17 cellular contexts compared by ENCODE assay signal in the genomic region with DNA sequence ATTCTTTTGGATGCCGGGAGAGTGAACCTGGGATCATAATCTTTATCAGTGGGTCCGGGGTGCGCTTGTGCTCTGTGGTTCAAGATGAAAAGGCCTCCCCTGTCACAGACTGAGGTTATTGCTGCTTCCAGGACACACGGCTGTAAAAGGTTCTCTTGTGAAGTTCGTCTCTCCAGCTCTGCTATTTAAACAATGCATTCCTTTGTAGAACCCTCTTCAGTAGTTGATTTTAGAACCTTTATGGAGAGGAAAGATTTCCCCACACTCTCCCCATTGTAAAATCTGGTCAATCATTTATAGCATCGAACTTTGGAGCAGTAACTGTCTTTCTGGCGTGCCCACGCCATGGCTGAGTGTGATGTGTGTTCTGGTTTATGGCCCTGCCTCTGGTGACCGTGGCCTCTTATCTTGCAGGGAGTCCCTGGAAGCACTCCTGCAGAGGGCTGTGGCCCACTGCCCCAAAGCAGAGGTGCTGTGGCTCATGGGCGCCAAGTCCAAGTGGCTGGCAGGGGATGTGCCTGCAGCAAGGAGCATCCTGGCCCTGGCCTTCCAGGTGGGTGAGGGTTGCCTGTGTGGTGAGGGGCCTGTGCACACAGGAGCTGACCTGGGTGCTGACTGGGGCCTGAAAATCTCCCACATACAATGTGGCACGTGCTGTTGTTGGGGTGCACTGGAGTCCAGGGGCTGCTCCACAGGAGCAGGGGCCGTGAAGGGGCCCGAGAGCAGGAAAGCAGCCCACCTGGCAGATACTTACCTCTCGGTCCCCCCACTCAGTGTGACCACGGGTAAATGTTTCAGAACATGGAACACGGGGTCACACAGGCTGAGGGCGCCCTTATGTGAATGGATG. TPM values are rescaled to one million over a fixed set of nuclear protein-coding genes. Genes with fewer than 3 reads are reported as not detected.
DNase-seq lines count a peak whose midpoint lies in the region; ATAC-seq and TF ChIP-seq lines count a peak whose summit lies in the region.
"Had no signal": no experiment of that assay in that cellular context is flagged by ENCODE, and none has a peak within 500 bp of the region (broad histone marks: within the 10 kb centered on the region; RNA-seq: fewer than 3 reads in every experiment).

No MANE protein-coding gene starts in this region.

- H3K27me3 ChIP-seq in BLaER1 = no peaks in the 10 kb centered on the region
- H3K27me3 ChIP-seq in Peyer's patch = no peaks in the 10 kb centered on the region
- no peaks in the 10 kb centered on the region for H3K27me3 ChIP-seq in neural progenitor cell

- H3K36me3 Mint-ChIP-seq in endothelial cell (ENCODE audit: low read depth, unreplicated experiment) (peaks cover 63% of the 10 kb centered on the region), neural progenitor cell (peaks cover 19% of the 10 kb centered on the region)

- no peak for TF ChIP-seq CTCF in Peyer's patch (IDR thresholded peaks at IDR 0.05)
- no peak for TF ChIP-seq CTCF in endothelial cell (IDR thresholded peaks at IDR 0.05; ENCODE audit: unreplicated experiment)
- TF ChIP-seq CTCF in neural progenitor cell (IDR thresholded peaks at IDR 0.05) = no peak

- H3K79me2 ChIP-seq in neural progenitor cell (ENCODE audit: low read depth) = no peaks in the 10 kb centered on the region

- peak overlapping the region; percentile 51 for H3K4me3 Mint-ChIP-seq in endothelial cell (ENCODE audit: unreplicated experiment)
- H3K4me3 Mint-ChIP-seq in neural progenitor cell = no peak overlapping the region
- H3K4me3 Mint-ChIP-seq: CD14-positive monocyte, GM23338 had no signal

- H2AFZ ChIP-seq in neural progenitor cell (replicated peaks) = no peak overlapping the region
- H2AFZ ChIP-seq: GM23338 had no signal

- H3K4me1 Mint-ChIP-seq in endothelial cell (ENCODE audit: unreplicated experiment) (peaks cover 3% of the 10 kb centered on the region), neural progenitor cell (no peaks in the 10 kb centered on the region)
- H3K4me1 Mint-ChIP-seq: GM23338 had no signal

- TF ChIP-seq POLR2A in Peyer's patch (IDR thresholded peaks at IDR 0.05) = no peak

- DNase-seq in Peyer's patch = peak in 2 of 3 donors; percentile 73
- no peak for DNase-seq in endothelial cell (ENCODE audit: low spot score)
- DNase-seq in neural progenitor cell (ENCODE audit: low spot score) = no peak
- no peak for DNase-seq in activated CD4-positive, CD25-positive, alpha-beta regulatory T cell (lab: John Stamatoyannopoulos, UW)
- no peak for DNase-seq in NCI-H1694 (lab: John Stamatoyannopoulos, UW)
- DNase-seq: DMS53, MM.1S, NCI-H1105 treated with DMSO at 0.1 percent for 48 hours, NCI-H187 treated with DMSO at 0.1 percent for 48 hours, SHP77 treated with DMSO at 0.1 percent for 48 hours had no signal

- H3K27me3 Mint-ChIP-seq in endothelial cell (ENCODE audit: unreplicated experiment) (peaks cover 9% of the 10 kb centered on the region), neural progenitor cell (ENCODE audit: insufficient read depth, low read depth) (peaks cover 3% of the 10 kb centered on the region)

- H3K4me1 ChIP-seq in BLaER1 (no peaks in the 10 kb centered on the region), Peyer's patch (peaks cover 0 to 18% (median 4%) of the 10 kb centered on the region in 4 donors), neural progenitor cell (no peaks in the 10 kb centered on the region)

- H4K20me1 ChIP-seq in BLaER1 = peaks cover 76% of the 10 kb centered on the region
- H4K20me1 ChIP-seq in neural progenitor cell (ENCODE audit: low read depth) = no peaks in the 10 kb centered on the region

- H3K9ac ChIP-seq in BLaER1 = 0 out of 2 replicates have a peak overlapping the region, but pooled peaks have one; percentile 4
- no peak overlapping the region for H3K9ac ChIP-seq in neural progenitor cell

- H3K9me3 Mint-ChIP-seq in endothelial cell (ENCODE audit: unreplicated experiment) (no peaks in the 10 kb centered on the region), neural progenitor cell (no peaks in the 10 kb centered on the region)
- H3K9me3 Mint-ChIP-seq: CD14-positive monocyte, GM23338 had no signal

- H3K27ac Mint-ChIP-seq in endothelial cell (ENCODE audit: unreplicated experiment) (no peak overlapping the region), neural progenitor cell (peak overlapping the region; percentile 14)
- H3K27ac Mint-ChIP-seq: GM23338 had no signal

- H3K27ac ChIP-seq in BLaER1 (no peak overlapping the region), Peyer's patch (no peak overlapping the region), neural progenitor cell (no peak overlapping the region)
- H3K27ac ChIP-seq: HL-60 had no signal

- H3K9me3 ChIP-seq in BLaER1 (no peaks in the 10 kb centered on the region), Peyer's patch (no peaks in the 10 kb centered on the region), neural progenitor cell (ENCODE audit: low read depth) (no peaks in the 10 kb centered on the region)

- no peaks in the 10 kb centered on the region for H3F3A ChIP-seq in neural progenitor cell (ENCODE audit: low read depth)

- peaks cover 100% of the 10 kb centered on the region for H3K36me3 ChIP-seq in BLaER1
- H3K36me3 ChIP-seq in Peyer's patch = peaks cover 0 to 95% (median 4%) of the 10 kb centered on the region in 3 donors
- H3K36me3 ChIP-seq in neural progenitor cell = no peaks in the 10 kb centered on the region

- no peak for ATAC-seq in HG03039 (IDR thresholded peaks at IDR 0.05; ENCODE audit: unreplicated experiment)
- ATAC-seq in GM21723 (IDR thresholded peaks at IDR 0.05; ENCODE audit: unreplicated experiment) = no peak
- ATAC-seq: GM23338 had no signal

- H3K4me2 ChIP-seq in BLaER1 (no peak overlapping the region), neural progenitor cell (no peak overlapping the region)
- H3K4me2 ChIP-seq: GM23338 had no signal

- H3K4me3 ChIP-seq in BLaER1 (no peak overlapping the region), Peyer's patch (no peak overlapping the region), neural progenitor cell (no peak overlapping the region)
- H3K4me3 ChIP-seq: GM23338 had no signal

RNA-seq across cellular contexts. Expression of gene C20orf204, which starts 11.6 kb away (rescaled TPM):
- 1 to 10 TPM in 2 of 4 donors, under 1 TPM in 2; 0.18 to 2.1 (median 1.1) TPM for total RNA-seq in Peyer's patch
- total RNA-seq in endothelial cell (ENCODE audit: unreplicated experiment) = 14.2 TPM
- 0.04 and 0.96 TPM in 2 replicates for total RNA-seq in neural progenitor cell (ENCODE audit: low replicate concordance)

RNA-seq across cellular contexts. Expression of gene SOX18, which starts 25.1 kb away (rescaled TPM):
- total RNA-seq in Peyer's patch (1 to 10 TPM in 3 of 4 donors, not detected in 1; 2.8 to 6.6 (median 3.4) TPM), endothelial cell (ENCODE audit: unreplicated experiment) (149 TPM), neural progenitor cell (ENCODE audit: low replicate concordance) (not detected in 2 replicates)

RNA-seq across cellular contexts. Expression of gene TCEA2, which starts 38.6 kb away (rescaled TPM):
- 10 to 100 TPM in 2 of 4 donors, 1 to 10 TPM in 2; 4.7 to 19.8 (median 8.3) TPM for total RNA-seq in Peyer's patch
- 123 TPM for total RNA-seq in endothelial cell (ENCODE audit: unreplicated experiment)
- 23.2 and 51.2 TPM in 2 replicates for total RNA-seq in neural progenitor cell (ENCODE audit: low replicate concordance)

RNA-seq across cellular contexts. Expression of gene PRPF6, which starts 43.4 kb away (rescaled TPM):
- total RNA-seq in Peyer's patch = 10 to 100 TPM; 49.6 to 95.7 (median 64.2) TPM
- 73.4 TPM for total RNA-seq in endothelial cell (ENCODE audit: unreplicated experiment)
- 51.9 and 77.0 TPM in 2 replicates for total RNA-seq in neural progenitor cell (ENCODE audit: low replicate concordance)

RNA-seq across cellular contexts. Expression of gene SAMD10, which starts 44.9 kb away (rescaled TPM):
- 10 to 100 TPM in 3 of 4 donors, 1 to 10 TPM in 1; 1.7 to 14.3 (median 11.1) TPM for total RNA-seq in Peyer's patch
- 5.0 TPM for total RNA-seq in endothelial cell (ENCODE audit: unreplicated experiment)
- total RNA-seq in neural progenitor cell (ENCODE audit: low replicate concordance) = 0.19 and 4.9 TPM in 2 replicates
- total RNA-seq: A172 had no signal

Comparison
In these comparisons a context has a peak if more than half of its experiments do, and no peak if none do; other contexts are left out.
1. DNase-seq: peak in Peyer's patch (2 of 3); none in endothelial cell (single experiment), neural progenitor cell (single experiment), activated CD4-positive, CD25-positive, alpha-beta regulatory T cell (0 of 4) and NCI-H1694 (single experiment).
2. RNA of gene SOX18, which starts 25.1 kb away (total RNA-seq): 149 TPM in endothelial cell (single experiment); 2.8 to 6.6 TPM in Peyer's patch and not detected in neural progenitor cell; every median in the first group is over 10 times any median in the second.